In the genomic region with DNA sequence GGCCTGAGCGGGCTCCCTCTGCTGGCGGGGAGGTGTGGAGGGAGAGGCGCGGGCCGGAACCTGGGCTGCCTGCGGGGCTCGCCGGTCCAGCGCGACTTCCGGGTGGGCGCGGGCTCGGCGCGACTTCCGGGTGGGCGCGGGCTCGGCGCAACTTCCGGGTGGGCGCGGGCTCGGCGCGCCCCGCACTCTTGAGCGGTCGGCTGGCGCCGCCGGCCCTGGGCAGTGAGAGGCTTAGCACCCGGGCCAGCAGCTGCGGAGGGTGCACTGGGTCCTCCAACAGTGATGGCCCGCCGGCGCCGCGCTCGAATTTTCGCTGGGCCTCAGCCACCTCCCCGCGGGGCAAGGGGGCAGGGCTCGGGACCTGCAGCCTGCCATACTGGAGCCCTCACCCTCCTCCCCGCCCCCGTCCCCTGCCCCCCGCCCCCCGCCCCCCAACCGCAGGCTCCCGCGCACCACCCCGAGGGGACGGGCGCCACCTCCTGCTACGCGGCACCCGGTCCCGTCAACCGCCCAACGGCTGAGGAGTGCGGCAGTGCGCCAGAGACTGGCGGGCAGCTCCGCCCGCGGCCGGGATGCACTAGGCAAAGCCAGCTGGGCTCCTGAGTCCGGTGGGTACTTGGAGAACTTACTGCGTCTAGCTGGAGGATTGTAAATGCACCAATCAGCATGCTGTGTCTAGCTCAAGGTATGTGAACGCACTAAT, we compare ENCODE assay signal across 8 cellular contexts.
A peak's percentile ranks its signal among the peaks of the same experiment; 100 is the strongest.
DNase-seq lines count a peak whose midpoint lies in the region; ATAC-seq and TF ChIP-seq lines count a peak whose summit lies in the region.
"Not testable (repeated sequence)": the region's sequence is repeated elsewhere in the genome, so short reads cannot be mapped to it uniquely, and the experiment has no call there.

No MANE protein-coding gene starts in this region.

- not testable (repeated sequence) for H3K36me3 ChIP-seq in KMS-11 (ENCODE audit: insufficient read depth); mucosa of descending colon (ENCODE audit: low read depth); vagina

- H3K4me3 Mint-ChIP-seq in activated CD4-positive, alpha-beta T cell treated with anti-CD3 and anti-CD28 coated beads, Interleukin-2, amount 10 ng/mL, durations not matched to agents 24 days and 14 days = peak overlapping the region; percentile 77

- peak; percentile 92 for DNase-seq in activated CD4-positive, alpha-beta T cell treated with anti-CD3 and anti-CD28 coated beads, Interleukin-2, amount 10 ng/mL, durations not matched to agents 24 days and 14 days
- DNase-seq in astrocyte of the hippocampus (ENCODE audit: low read depth, low spot score) (peak; percentile 83), globus pallidus (ENCODE audit: low spot score) (peak; percentile 25), mucosa of descending colon (peak; percentile 45 to 79 (median 63))
- peak; percentile 2 to 52 (median 44) for DNase-seq in stimulated activated CD4-positive, alpha-beta T cell treated with anti-CD3 and anti-CD28 coated beads, Interleukin-1b, Interleukin-23, amount 100 ng/mL, for 24 hours (ENCODE audit: low read depth in 4 of 4, low spot score in 1 of 4)
- not testable (repeated sequence) for DNase-seq in vagina (ENCODE audit: extremely low spot score in 2 of 2)

- TF ChIP-seq CTCF in KMS-11 (conservative IDR thresholded peaks at IDR 0.05; ENCODE audit: low read depth, low read length); mucosa of descending colon (IDR thresholded peaks at IDR 0.05); vagina (IDR thresholded peaks at IDR 0.05): not testable (repeated sequence)

- H3K9me3 ChIP-seq in mucosa of descending colon, vagina: not testable (repeated sequence)

- ATAC-seq in GM18909 (IDR thresholded peaks at IDR 0.05; ENCODE audit: poor library complexity, unreplicated experiment) (peak; percentile 81), mucosa of descending colon (peak; percentile 73)

- H3K27me3 ChIP-seq in KMS-11 (ENCODE audit: insufficient read depth, low read depth); vagina: not testable (repeated sequence)

- not testable (repeated sequence) for H3K27me3 Mint-ChIP-seq in activated CD4-positive, alpha-beta T cell treated with anti-CD3 and anti-CD28 coated beads, Interleukin-2, amount 10 ng/mL, durations not matched to agents 24 days and 14 days

- peak overlapping the region; percentile 37; the same call in 1 of the 2 replicates for H3K9ac ChIP-seq in KMS-11

- intact Hi-C loops in activated CD4-positive, alpha-beta T cell treated with anti-CD3 and anti-CD28 coated beads, Interleukin-2, amount 10 ng/mL, durations not matched to agents 24 days and 14 days (cut with micrococcal nuclease); mucosa of descending colon (cut with DNase I, micrococcal nuclease); vagina (cut with DNase I): not testable (repeated sequence)

- not testable (repeated sequence) for H3K27ac ChIP-seq in KMS-11
- H3K27ac ChIP-seq in vagina = peak overlapping the region; percentile 69

- H3K27ac Mint-ChIP-seq in activated CD4-positive, alpha-beta T cell treated with anti-CD3 and anti-CD28 coated beads, Interleukin-2, amount 10 ng/mL, durations not matched to agents 24 days and 14 days = peak overlapping the region; percentile 81

- H2AFZ ChIP-seq in KMS-11 (ENCODE audit: low read depth) = not testable (repeated sequence)

- H3K9me3 Mint-ChIP-seq in activated CD4-positive, alpha-beta T cell treated with anti-CD3 and anti-CD28 coated beads, Interleukin-2, amount 10 ng/mL, durations not matched to agents 24 days and 14 days = not testable (repeated sequence)

- not testable (repeated sequence) for H4K20me1 ChIP-seq in KMS-11 (ENCODE audit: insufficient read depth)

- H3K4me1 Mint-ChIP-seq in activated CD4-positive, alpha-beta T cell treated with anti-CD3 and anti-CD28 coated beads, Interleukin-2, amount 10 ng/mL, durations not matched to agents 24 days and 14 days = not testable (repeated sequence)

- not testable (repeated sequence) for H3K4me3 ChIP-seq in KMS-11 (IDR thresholded peaks at IDR 0.05; ENCODE audit: insufficient read depth, low read depth, low read length)
- peak overlapping the region; percentile 14 for H3K4me3 ChIP-seq in mucosa of descending colon
- H3K4me3 ChIP-seq in vagina = peak overlapping the region; percentile 50 to 55

- H3K4me1 ChIP-seq in KMS-11 (ENCODE audit: low read depth, poor library complexity, severe bottlenecking); mucosa of descending colon (ENCODE audit: low read depth); vagina: not testable (repeated sequence)

- H3K36me3 Mint-ChIP-seq in activated CD4-positive, alpha-beta T cell treated with anti-CD3 and anti-CD28 coated beads, Interleukin-2, amount 10 ng/mL, durations not matched to agents 24 days and 14 days (ENCODE audit: low read depth) = not testable (repeated sequence)

- TF ChIP-seq POLR2A in vagina (IDR thresholded peaks at IDR 0.05) = not testable (repeated sequence)

- not testable (repeated sequence) for H3K79me2 ChIP-seq in KMS-11 (ENCODE audit: insufficient read depth, low read depth)

- not testable (repeated sequence) for H3K4me2 ChIP-seq in KMS-11
